In genomic region chr11:67571443-67571842, GRCh38 we compare ENCODE assay signal across 31 cellular contexts. TPM values are rescaled to one million over a fixed set of nuclear protein-coding genes. Genes with fewer than 3 reads are reported as not detected.
"Had no signal": no experiment of that assay in that cellular context is flagged by ENCODE, and none has a peak within 500 bp of the region (broad histone marks: within the 10 kb centered on the region; RNA-seq: fewer than 3 reads in every experiment).

No MANE protein-coding gene starts in this region.

- H3K4me1 ChIP-seq: Peyer's patch, SJSA1 had no signal

- DNase-seq: activated CD4-positive, alpha-beta memory T cell treated with anti-CD3 and anti-CD28 coated beads, Interleukin-2, amount 10 ng/mL, durations not matched to agents 7 days and 5 days; activated CD4-positive, alpha-beta T cell treated with anti-CD3 and anti-CD28 coated beads for 1 hour; activated CD4-positive, alpha-beta T cell treated with anti-CD3 and anti-CD28 coated beads for 48 hours; activated CD4-positive, CD25-positive, alpha-beta regulatory T cell; activated CD8-positive, alpha-beta memory T cell treated with anti-CD3 and anti-CD28 coated beads for 24 hours; activated CD8-positive, alpha-beta memory T cell treated with anti-CD3 and anti-CD28 coated beads, Interleukin-2, amount 10 ng/mL, durations not matched to agents 7 days and 5 days; activated CD8-positive, alpha-beta memory T cell treated with anti-CD3 and anti-CD28 coated beads, Interleukin-2, amount 50 U/mL, for 48 hours; activated effector memory CD4-positive, alpha-beta T cell treated with Interleukin-2 at 50 U/mL for 16 hours; activated naive CD4-positive, alpha-beta T cell treated with anti-CD3 and anti-CD28 coated beads, Interleukin-2, amount 10 ng/mL, durations not matched to agents 7 days and 5 days; activated naive CD8-positive, alpha-beta T cell treated with anti-CD3 and anti-CD28 coated beads, Interleukin-2, amount 50 U/mL, for 24 hours; activated T-cell treated with anti-CD3 and anti-CD28 coated beads, Interleukin-2, amount 50 U/mL, for 48 hours; anterior cingulate cortex; caudate nucleus; NCI-H1092 treated with DMSO at 0.1 percent for 48 hours; NCI-H1417; NCI-H146; NCI-H187; NCI-H2029 treated with DMSO at 0.1 percent for 48 hours; NCI-H2107; NCI-H2171; NCI-H510A; NCI-H526; NCI-H774; PC-3; Peyer's patch; RPMI8226; SHP77 treated with DMSO at 0.1 percent for 48 hours; SK-N-SH had no signal

- H3K4me3 ChIP-seq: Peyer's patch, SJSA1 had no signal

- H3K27ac ChIP-seq: Peyer's patch, SJSA1 had no signal

- H3K27me3 ChIP-seq: Peyer's patch had no signal

- ATAC-seq: activated CD8-positive, alpha-beta memory T cell treated with anti-CD3 and anti-CD28 coated beads, Interleukin-2, amount 10 ng/mL, durations not matched to agents 7 days and 5 days; activated naive CD8-positive, alpha-beta T cell treated with anti-CD3 and anti-CD28 coated beads, Interleukin-2, amount 50 U/mL, for 24 hours; PC-3 had no signal

- H3K9ac ChIP-seq: SK-N-SH had no signal

- H3K4me2 ChIP-seq: SK-N-SH had no signal

- H3K9me3 ChIP-seq: Peyer's patch, SJSA1, SK-N-SH had no signal

- FAIRE-seq: bronchial epithelial cell had no signal

- H3K36me3 ChIP-seq: Peyer's patch, SJSA1 had no signal

RNA-seq across cellular contexts. Expression of gene CABP2, which starts 48.2 kb away (rescaled TPM):
- total RNA-seq: activated CD4-positive, alpha-beta memory T cell treated with anti-CD3 and anti-CD28 coated beads, Interleukin-2, amount 10 ng/mL, durations not matched to agents 7 days and 5 days; activated CD8-positive, alpha-beta memory T cell treated with anti-CD3 and anti-CD28 coated beads, Interleukin-2, amount 10 ng/mL, durations not matched to agents 7 days and 5 days; bronchial epithelial cell; M059J; PC-3; Peyer's patch; SJSA1 had no signal
- polyA plus RNA-seq: SK-N-SH had no signal
